Comparison of ENCODE assay signal across 9 cellular contexts in genomic region chr3:16907245-16907644, GRCh38. TPM values are rescaled to one million over a fixed set of nuclear protein-coding genes. Genes with fewer than 3 reads are reported as not detected.
A peak's percentile ranks its signal among the peaks of the same experiment; 100 is the strongest.
DNase-seq lines count a peak whose midpoint lies in the region; ATAC-seq and TF ChIP-seq lines count a peak whose summit lies in the region.
"Had no signal": no experiment of that assay in that cellular context is flagged by ENCODE, and none has a peak within 500 bp of the region (broad histone marks: within the 10 kb centered on the region; RNA-seq: fewer than 3 reads in every experiment).

No MANE protein-coding gene starts in this region.

- no peaks in the 10 kb centered on the region for H3K9me3 Mint-ChIP-seq in GM23338
- H3K9me3 Mint-ChIP-seq in natural killer cell treated with Interleukin-12 subunit alpha and Interleukin-12 subunit beta and Interleukin-15 and Interleukin-18, amount 100 ng/mL, for 72 hours: no peaks in the 10 kb centered on the region
- H3K9me3 Mint-ChIP-seq: H9 had no signal

- H3K9me3 ChIP-seq in PC-3 (ENCODE audit: low read length) (no peaks in the 10 kb centered on the region), upper lobe of left lung (no peaks in the 10 kb centered on the region)

- H3K27me3 Mint-ChIP-seq in GM23338 (ENCODE audit: insufficient read depth, low read depth, poor library complexity): no peaks in the 10 kb centered on the region
- no peaks in the 10 kb centered on the region for H3K27me3 Mint-ChIP-seq in natural killer cell treated with Interleukin-12 subunit alpha and Interleukin-12 subunit beta and Interleukin-15 and Interleukin-18, amount 100 ng/mL, for 72 hours

- H3K9me2 ChIP-seq in GM23338 (ENCODE audit: insufficient read depth): no peaks in the 10 kb centered on the region
- no peaks in the 10 kb centered on the region for H3K9me2 ChIP-seq in PC-3 (replicated peaks; ENCODE audit: low read length)

- 0 out of 2 replicates have a peak, but pooled peaks cover under 1% of the 10 kb centered on the region for H3K79me2 ChIP-seq in GM23338 (replicated peaks; ENCODE audit: insufficient read depth)
- H3K79me2 ChIP-seq in PC-3 (ENCODE audit: low read length): peaks cover 24% of the 10 kb centered on the region

- no peak overlapping the region for H3K27ac Mint-ChIP-seq in GM23338
- peak overlapping the region in 1 of 2 donors; percentile 14 for H3K27ac Mint-ChIP-seq in natural killer cell treated with Interleukin-12 subunit alpha and Interleukin-12 subunit beta and Interleukin-15 and Interleukin-18, amount 100 ng/mL, for 72 hours
- H3K27ac Mint-ChIP-seq: H9 had no signal

- peak overlapping the region; percentile 36 for H3K9ac ChIP-seq in PC-3 (ENCODE audit: low read length)

- H3K36me3 Mint-ChIP-seq in GM23338 (ENCODE audit: low read depth): no peaks in the 10 kb centered on the region
- H3K36me3 Mint-ChIP-seq in natural killer cell treated with Interleukin-12 subunit alpha and Interleukin-12 subunit beta and Interleukin-15 and Interleukin-18, amount 100 ng/mL, for 72 hours: no peaks in the 10 kb centered on the region

- H3K4me1 Mint-ChIP-seq in GM23338: peaks cover 32% of the 10 kb centered on the region
- peaks cover 49 to 62% of the 10 kb centered on the region in 2 donors for H3K4me1 Mint-ChIP-seq in natural killer cell treated with Interleukin-12 subunit alpha and Interleukin-12 subunit beta and Interleukin-15 and Interleukin-18, amount 100 ng/mL, for 72 hours (ENCODE audit: low read depth in 2 of 2)

- DNase-seq in GM23338 (ENCODE audit: low spot score) (no peak), PC-3 (peak; percentile 16), upper lobe of left lung (no peak), occipital lobe (lab: John Stamatoyannopoulos, UW) (no peak), DMS79 treated with DMSO at 0.1 percent for 48 hours (lab: John Stamatoyannopoulos, UW) (no peak), EL (no peak)
- DNase-seq in natural killer cell treated with Interleukin-12 subunit alpha and Interleukin-12 subunit beta and Interleukin-15 and Interleukin-18, amount 100 ng/mL, for 72 hours (ENCODE audit: low spot score): no peak
- DNase-seq: H9 had no signal

- H3K4me3 Mint-ChIP-seq in GM23338: no peak overlapping the region
- H3K4me3 Mint-ChIP-seq in natural killer cell treated with Interleukin-12 subunit alpha and Interleukin-12 subunit beta and Interleukin-15 and Interleukin-18, amount 100 ng/mL, for 72 hours: peak overlapping the region; percentile 42
- H3K4me3 Mint-ChIP-seq: H9 had no signal

- peaks cover 31% of the 10 kb centered on the region for H3K4me1 ChIP-seq in GM23338 (ENCODE audit: insufficient read depth)
- peaks cover 22% of the 10 kb centered on the region for H3K4me1 ChIP-seq in PC-3 (ENCODE audit: insufficient read depth, low read length)
- peaks cover 9 to 33% (median 13%) of the 10 kb centered on the region in 4 donors for H3K4me1 ChIP-seq in upper lobe of left lung

- H3K36me3 ChIP-seq in GM23338 (ENCODE audit: insufficient read depth): no peaks in the 10 kb centered on the region
- H3K36me3 ChIP-seq in PC-3 (ENCODE audit: low read depth, low read length): no peaks in the 10 kb centered on the region
- no peaks in the 10 kb centered on the region for H3K36me3 ChIP-seq in upper lobe of left lung

- H3K27ac ChIP-seq in GM23338 (ENCODE audit: low read depth) (no peak overlapping the region), PC-3 (ENCODE audit: low read length) (peak overlapping the region; percentile 51), upper lobe of left lung (peak overlapping the region in 2 of 4 donors; percentile 21 to 32)

- H3K4me2 ChIP-seq in GM23338 (no peak overlapping the region), PC-3 (ENCODE audit: low read length) (peak overlapping the region; percentile 52)

- H3K27me3 ChIP-seq in GM23338 (ENCODE audit: insufficient read depth): no peaks in the 10 kb centered on the region
- no peaks in the 10 kb centered on the region for H3K27me3 ChIP-seq in PC-3 (ENCODE audit: low read length)
- H3K27me3 ChIP-seq in upper lobe of left lung: no peaks in the 10 kb centered on the region

- CTCF ChIA-PET in PC-3 (lab: Charles Lee): no interaction called here

- H3K4me3 ChIP-seq in GM23338 (no peak overlapping the region), PC-3 (ENCODE audit: low read length) (no peak overlapping the region; the same call in 1 of the 2 replicates), upper lobe of left lung (no peak overlapping the region)

- POLR2A ChIA-PET in PC-3 (lab: Charles Lee; ENCODE audit: unreplicated experiment): no interaction called here

- intact Hi-C loops in PC-3 (cut with micrococcal nuclease): loop anchor here (5.0 kb wide), 1 partner anchor 105 kb away; no protein-coding TSS in a partner anchor

- H2AFZ ChIP-seq in GM23338 (no peak overlapping the region), PC-3 (ENCODE audit: low read length) (peak overlapping the region; percentile 10; the same call in 1 of the 2 replicates)

- peak; percentile 63 for ATAC-seq in GM18867 (IDR thresholded peaks at IDR 0.05; ENCODE audit: unreplicated experiment)
- peak; percentile 37 for ATAC-seq in GM23338
- peak; percentile 34 for ATAC-seq in PC-3
- peak; percentile 70 to 81 for ATAC-seq in natural killer cell treated with Interleukin-12 subunit alpha and Interleukin-12 subunit beta and Interleukin-15 and Interleukin-18, amount 100 ng/mL, for 72 hours
- ATAC-seq in upper lobe of left lung (ENCODE audit: low FRiP score in 2 of 2): no peak

- TF ChIP-seq POLR2A in upper lobe of left lung (IDR thresholded peaks at IDR 0.05): no peak

- H4K20me1 ChIP-seq in GM23338 (replicated peaks; ENCODE audit: insufficient read depth) (no peaks in the 10 kb centered on the region), PC-3 (ENCODE audit: low read length) (no peaks in the 10 kb centered on the region)

- BruUV-seq in PC-3 (replicated peaks; lab: Mats Ljungman, UMichigan): no TSS peak

- TF ChIP-seq EP300 in upper lobe of left lung (IDR thresholded peaks at IDR 0.05): no peak

- no peaks in the 10 kb centered on the region for H3F3A ChIP-seq in GM23338 (replicated peaks; ENCODE audit: low read depth)
- H3F3A ChIP-seq in PC-3 (ENCODE audit: low read length, unreplicated experiment): no peaks in the 10 kb centered on the region

- no peak for TF ChIP-seq CTCF in GM23338 (conservative IDR thresholded peaks at IDR 0.05; ENCODE audit: low read depth in 2 of 2)
- no peak for TF ChIP-seq CTCF in PC-3 (conservative IDR thresholded peaks at IDR 0.05; ENCODE audit: low read depth, low read length)
- no peak for TF ChIP-seq CTCF in upper lobe of left lung (IDR thresholded peaks at IDR 0.05)

TF ChIP-seq in GM23338, 12 proteins besides CTCF, POLR2A, EP300 and RAD21:
- TF ChIP-seq JUNB (IDR thresholded peaks at IDR 0.05; ENCODE audit: unreplicated experiment) (no peak), ETS1 (IDR thresholded peaks at IDR 0.05) (no peak), CREB1 (CRISPR knock-in tag; IDR thresholded peaks at IDR 0.05; ENCODE audit: low read depth) (no peak), REST (IDR thresholded peaks at IDR 0.05; ENCODE audit: unreplicated experiment) (no peak), EZH2phosphoT487 (IDR thresholded peaks at IDR 0.05; ENCODE audit: unreplicated experiment) (no peak), NANOG (IDR thresholded peaks at IDR 0.05; ENCODE audit: borderline replicate concordance) (no peak), ZNF114 (CRISPR knock-in tag; IDR thresholded peaks at IDR 0.05) (no peak)

RNA-seq across cellular contexts. Expression of gene PLCL2, which starts 22.5 kb away (rescaled TPM):
- total RNA-seq in GM23338 (2014; rRNA removed; shearing (Covaris generic)): 9.2 and 9.7 TPM in 2 replicates
- polyA plus RNA-seq in GM23338 (2016; fragmentation: Nextera tagmentation; extraction: Ambion mirVana): 1.3 and 1.6 TPM in 2 replicates
- total RNA-seq in PC-3 (2014; rRNA removed): 9.8 and 10.5 TPM in 2 replicates
- 10 to 100 TPM; 12.5 to 17.2 TPM for total RNA-seq in natural killer cell treated with Interleukin-12 subunit alpha and Interleukin-12 subunit beta and Interleukin-15 and Interleukin-18, amount 100 ng/mL, for 72 hours
- 10 to 100 TPM in 4 of 6 donors, 1 to 10 TPM in 2; 6.5 to 15.8 (median 10.7) TPM for total RNA-seq in upper lobe of left lung
- 128 TPM for total RNA-seq in occipital lobe

Comparison
In these comparisons a context has a peak if more than half of its experiments do, and no peak if none do; other contexts are left out.
1. ATAC-seq: peak in GM18867 (single experiment), GM23338 (single experiment), PC-3 (single experiment) and natural killer cell treated with Interleukin-12 subunit alpha and Interleukin-12 subunit beta and Interleukin-15 and Interleukin-18, amount 100 ng/mL, for 72 hours (2 of 2); none in upper lobe of left lung (0 of 2).